Comparison of ENCODE assay signal across 8 cellular contexts in genomic region chr4:169823685-169824084, GRCh38.
DNase-seq lines count a peak whose midpoint lies in the region; ATAC-seq and TF ChIP-seq lines count a peak whose summit lies in the region.

No MANE protein-coding gene starts in this region.

- no peak overlapping the region for H3K9ac ChIP-seq in neural progenitor cell

- no peaks in the 10 kb centered on the region for H3K79me2 ChIP-seq in neural progenitor cell (ENCODE audit: low read depth)

- no peaks in the 10 kb centered on the region for H3K36me3 Mint-ChIP-seq in neural progenitor cell

- no peaks in the 10 kb centered on the region for H3K4me1 ChIP-seq in neural progenitor cell

- H3K27ac ChIP-seq in neural progenitor cell: no peak overlapping the region

- H3K27me3 Mint-ChIP-seq in neural progenitor cell (ENCODE audit: insufficient read depth, low read depth): peaks cover 4% of the 10 kb centered on the region

- no peak for ATAC-seq in HG02885 (IDR thresholded peaks at IDR 0.05; ENCODE audit: poor library complexity, unreplicated experiment)
- ATAC-seq in GM19452 (IDR thresholded peaks at IDR 0.05; ENCODE audit: unreplicated experiment): no peak

- no peaks in the 10 kb centered on the region for H3K4me1 Mint-ChIP-seq in neural progenitor cell

- peaks cover 6% of the 10 kb centered on the region for H3K9me3 Mint-ChIP-seq in neural progenitor cell

- TF ChIP-seq CTCF in GM13976 (IDR thresholded peaks at IDR 0.05; ENCODE audit: borderline replicate concordance, control extremely low read depth, extremely low read depth, insufficient read depth, missing control alignments) (no peak), neural progenitor cell (IDR thresholded peaks at IDR 0.05) (no peak)

- DNase-seq in GM13976 (ENCODE audit: low spot score): peak; percentile 35
- DNase-seq in NCI-H460 (ENCODE audit: extremely low read depth, low read depth): peak; percentile 50
- peak; percentile 83 to 97 for DNase-seq in dermis microvascular lymphatic vessel endothelial cell (ENCODE audit: low read depth in 2 of 2)
- DNase-seq in neural progenitor cell (ENCODE audit: low spot score): peak; percentile 87
- DNase-seq in NCI-H82 (lab: John Stamatoyannopoulos, UW): no peak
- no peak for DNase-seq in putamen (ENCODE audit: low spot score)

- H3F3A ChIP-seq in neural progenitor cell (ENCODE audit: low read depth): no peaks in the 10 kb centered on the region

- H3K36me3 ChIP-seq in neural progenitor cell: no peaks in the 10 kb centered on the region

- in situ Hi-C loops in GM13976 (cut with MboI; ENCODE audit: low sequenced_read_pairs, unreplicated experiment): no loop called here

- no peak overlapping the region for H3K4me3 Mint-ChIP-seq in neural progenitor cell

- H3K27me3 ChIP-seq in neural progenitor cell: no peaks in the 10 kb centered on the region

- no peaks in the 10 kb centered on the region for H3K9me3 ChIP-seq in neural progenitor cell (ENCODE audit: low read depth)

- no peak overlapping the region for H3K27ac Mint-ChIP-seq in neural progenitor cell

- H3K4me3 ChIP-seq in neural progenitor cell: no peak overlapping the region

- no peak overlapping the region for H3K4me2 ChIP-seq in neural progenitor cell

- no peaks in the 10 kb centered on the region for H4K20me1 ChIP-seq in neural progenitor cell (ENCODE audit: low read depth)

- no peak overlapping the region for H2AFZ ChIP-seq in neural progenitor cell (replicated peaks)

Comparison
In these comparisons a context has a peak if more than half of its experiments do, and no peak if none do; other contexts are left out.
1. DNase-seq: peak in GM13976 (single experiment), NCI-H460 (single experiment), dermis microvascular lymphatic vessel endothelial cell (2 of 2) and neural progenitor cell (single experiment); none in NCI-H82 (single experiment) and putamen (single experiment).